Comparison of ENCODE assay signal across 9 cellular contexts in the genomic region with DNA sequence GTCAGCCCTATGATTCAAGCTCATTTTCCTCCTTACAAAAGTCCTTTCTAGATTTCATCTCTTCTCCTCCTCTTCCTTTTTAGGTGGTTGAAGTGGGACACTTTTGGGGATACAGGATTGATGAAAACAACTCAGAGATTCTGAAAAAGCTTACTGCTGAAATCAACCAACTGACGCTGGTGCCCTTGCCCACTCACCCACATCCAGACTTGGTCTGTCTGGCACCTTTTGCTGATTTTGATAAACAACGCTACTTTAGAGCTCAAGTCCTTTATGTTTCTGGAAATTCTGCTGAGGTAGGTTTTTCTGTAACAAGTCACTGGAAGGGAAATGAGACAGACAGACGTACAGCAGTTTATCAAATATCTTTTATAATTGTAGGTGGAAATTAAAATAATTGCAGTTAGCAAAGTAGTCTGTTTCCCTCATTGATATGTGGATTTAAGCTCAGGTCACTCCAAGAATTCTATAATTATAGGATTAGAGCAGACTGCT. TPM values are rescaled to one million over a fixed set of nuclear protein-coding genes. Genes with fewer than 3 reads are reported as not detected.
"Had no signal": no experiment of that assay in that cellular context is flagged by ENCODE, and none has a peak within 500 bp of the region (broad histone marks: within the 10 kb centered on the region; RNA-seq: fewer than 3 reads in every experiment).

No MANE protein-coding gene starts in this region.

- H3K36me3 ChIP-seq: HAP-1 had no signal

- H3K9me3 Mint-ChIP-seq: GM23338, HFFc6, IgD-negative memory B cell had no signal

- H3K4me3 Mint-ChIP-seq: GM23338, HFFc6, IgD-negative memory B cell had no signal

- H3K4me3 ChIP-seq: GM23338, HAP-1 had no signal

- H3K4me1 ChIP-seq: HAP-1 had no signal

- H3K4me2 ChIP-seq: GM23338 had no signal

- H3K36me3 Mint-ChIP-seq: IgD-negative memory B cell had no signal

- H3K27ac Mint-ChIP-seq: GM23338, HFFc6, IgD-negative memory B cell had no signal

- DNase-seq: HFFc6, KG1 had no signal

- H3K9me3 ChIP-seq: HAP-1 had no signal

- H3K4me1 Mint-ChIP-seq: GM23338, IgD-negative memory B cell had no signal

- H3K27ac ChIP-seq: HL-60 had no signal

- H2AFZ ChIP-seq: GM23338 had no signal

- FAIRE-seq: H1, H54 had no signal

RNA-seq across cellular contexts. Expression of gene ASPG, which starts 60.0 kb away (rescaled TPM):
- total RNA-seq: HFFc6, HT1080 had no signal
- polyA plus RNA-seq: IgD-negative memory B cell had no signal
